ENCODE assay signal across 8 cellular contexts in genomic region chr16:73878616-73879015, GRCh38.
DNase-seq lines count a peak whose midpoint lies in the region; ATAC-seq, FAIRE-seq and TF ChIP-seq lines count a peak whose summit lies in the region.

No MANE protein-coding gene starts in this region.

- H3K9me3 Mint-ChIP-seq in glutamatergic neuron (ENCODE audit: unreplicated experiment): no peaks in the 10 kb centered on the region
- no peaks in the 10 kb centered on the region for H3K9me3 Mint-ChIP-seq in CD8-positive, alpha-beta memory T cell

- WGBS in thyroid gland, 2 donors: 19 to 24% methylated on average over 2 of the region's 2 CpGs

- H3K4me1 ChIP-seq in thyroid gland: no peaks in the 10 kb centered on the region
- H3K4me1 ChIP-seq in CD8-positive, alpha-beta memory T cell (ENCODE audit: insufficient read depth, low read length): no peaks in the 10 kb centered on the region

- H3K36me3 ChIP-seq in thyroid gland: no peaks in the 10 kb centered on the region
- H3K36me3 ChIP-seq in CD8-positive, alpha-beta memory T cell (ENCODE audit: insufficient read depth, low read length): no peaks in the 10 kb centered on the region

- TF ChIP-seq CTCF in GM10248 (IDR thresholded peaks at IDR 0.05; ENCODE audit: control extremely low read depth, extremely low read depth, low read depth, missing control alignments) (peak; percentile 50), glutamatergic neuron (IDR thresholded peaks at IDR 0.05; ENCODE audit: partially characterized antibody, unreplicated experiment) (peak; percentile 21), thyroid gland (IDR thresholded peaks at IDR 0.05) (peak; percentile 17 to 69 (median 48))

- CTCF ChIA-PET in GM10248 (lab: Yijun Ruan, JAX): interaction anchor here (0.8 to 1.7 kb wide), 7 partner anchors 10 to 1755 kb away, joined by 3 to 15 read pairs (median 5); no protein-coding TSS in a partner anchor
- CTCF ChIA-PET in CD8-positive, alpha-beta memory T cell (lab: Charles Lee): no interaction called here

- DNase-seq in GM10248 (ENCODE audit: extremely low spot score) (peak; percentile 18), NCI-H1105 treated with DMSO at 0.1 percent for 48 hours (lab: John Stamatoyannopoulos, UW) (peak; percentile 56), glutamatergic neuron (no peak), thyroid gland (peak in 1 of 2 donors; percentile 4), posterior vena cava (ENCODE audit: low spot score) (no peak)
- no peak for DNase-seq in CD8-positive, alpha-beta memory T cell

- H3K27me3 ChIP-seq in thyroid gland: no peaks in the 10 kb centered on the region
- no peaks in the 10 kb centered on the region for H3K27me3 ChIP-seq in CD8-positive, alpha-beta memory T cell (ENCODE audit: insufficient read depth, low read length, poor library complexity, severe bottlenecking)

- H3K4me1 Mint-ChIP-seq in glutamatergic neuron (ENCODE audit: low read depth, unreplicated experiment): peaks cover 20% of the 10 kb centered on the region
- no peaks in the 10 kb centered on the region for H3K4me1 Mint-ChIP-seq in CD8-positive, alpha-beta memory T cell

- no peak for ATAC-seq in GM21528 (IDR thresholded peaks at IDR 0.05; ENCODE audit: low FRiP score, unreplicated experiment)

- no peak overlapping the region for H3K4me3 Mint-ChIP-seq in glutamatergic neuron (ENCODE audit: unreplicated experiment)
- no peak overlapping the region for H3K4me3 Mint-ChIP-seq in CD8-positive, alpha-beta memory T cell

- no peak overlapping the region for H3K27ac Mint-ChIP-seq in glutamatergic neuron (ENCODE audit: unreplicated experiment)
- no peak overlapping the region for H3K27ac Mint-ChIP-seq in CD8-positive, alpha-beta memory T cell

- no peaks in the 10 kb centered on the region for H3K27me3 Mint-ChIP-seq in glutamatergic neuron (ENCODE audit: unreplicated experiment)
- H3K27me3 Mint-ChIP-seq in CD8-positive, alpha-beta memory T cell: no peaks in the 10 kb centered on the region

- intact Hi-C loops in thyroid gland (cut with DNase I): no loop called here
- intact Hi-C loops in posterior vena cava (cut with DNase I): loop anchor here in 1 of 2 donors (10.0 kb wide), 1 partner anchor 846 kb away; no protein-coding TSS in a partner anchor

- no peaks in the 10 kb centered on the region for H3K9me3 ChIP-seq in thyroid gland
- H3K9me3 ChIP-seq in CD8-positive, alpha-beta memory T cell (ENCODE audit: low read length): no peaks in the 10 kb centered on the region

- TF ChIP-seq POLR2A in thyroid gland (IDR thresholded peaks at IDR 0.05): no peak

- no peaks in the 10 kb centered on the region for H3K36me3 Mint-ChIP-seq in glutamatergic neuron (ENCODE audit: unreplicated experiment)
- H3K36me3 Mint-ChIP-seq in CD8-positive, alpha-beta memory T cell: no peaks in the 10 kb centered on the region

- H3K27ac ChIP-seq in thyroid gland: no peak overlapping the region
- no peak overlapping the region for H3K27ac ChIP-seq in CD8-positive, alpha-beta memory T cell (ENCODE audit: low read depth, low read length)

- no peak overlapping the region for H3K4me3 ChIP-seq in thyroid gland (replicated peaks in 1 of 3)
- no peak overlapping the region for H3K4me3 ChIP-seq in CD8-positive, alpha-beta memory T cell (ENCODE audit: low read length)

- POLR2A ChIA-PET in GM10248 (lab: Yijun Ruan, JAX): interaction anchor here (0.7 kb wide), 1 partner anchor 14 kb away, joined by 5 read pairs; no protein-coding TSS in a partner anchor
- POLR2A ChIA-PET in CD8-positive, alpha-beta memory T cell (lab: Charles Lee): no interaction called here

- FAIRE-seq in TTC549 (lab: Jason Lieb, UNC): peak; percentile 96

Comparison
In these comparisons a context has a peak if more than half of its experiments do, and no peak if none do; other contexts are left out.
1. DNase-seq: peak in GM10248 (single experiment) and NCI-H1105 treated with DMSO at 0.1 percent for 48 hours (single experiment); none in glutamatergic neuron (single experiment), CD8-positive, alpha-beta memory T cell (0 of 5) and posterior vena cava (single experiment).
2. Peak in every context shown above with its lines, with median percentiles within 50 percentile points of each other: CTCF ChIP-seq.